8 cellular contexts compared by ENCODE assay signal in the genomic region with DNA sequence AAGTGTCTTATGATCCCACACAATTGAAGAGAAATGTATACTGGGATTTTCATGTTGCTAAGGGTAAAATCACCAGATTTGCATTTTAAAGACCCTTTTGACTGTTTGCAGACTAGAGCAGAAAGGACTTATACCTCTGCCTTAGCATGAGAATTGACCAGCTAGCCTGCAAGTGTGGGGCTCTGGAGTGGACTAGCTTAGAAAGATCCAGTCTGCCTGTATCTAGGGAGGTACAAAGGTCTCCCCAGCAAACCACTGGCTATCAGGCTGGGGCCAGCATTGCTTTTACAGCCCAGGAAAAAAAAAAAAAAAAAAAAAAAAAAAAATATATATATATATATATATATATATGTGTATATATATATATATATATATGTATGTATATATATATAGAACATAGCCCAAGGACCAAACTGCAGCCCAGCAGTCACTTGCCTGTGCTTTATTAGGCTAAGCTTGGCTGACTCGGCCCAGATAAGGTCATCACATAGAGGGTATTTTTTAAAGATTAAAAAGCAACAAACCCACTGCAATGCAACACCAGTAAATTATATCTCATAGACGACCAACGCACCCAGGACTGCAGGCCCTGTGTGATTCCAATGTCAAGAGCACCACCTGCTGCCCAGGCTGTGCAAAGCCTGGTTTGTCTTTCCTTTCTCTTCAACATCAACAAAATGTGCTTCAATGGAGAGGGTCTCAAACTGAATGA.
A peak's percentile ranks its signal among the peaks of the same experiment; 100 is the strongest.
DNase-seq lines count a peak whose midpoint lies in the region; FAIRE-seq and TF ChIP-seq lines count a peak whose summit lies in the region.

No MANE protein-coding gene starts in this region.

- 6% methylated on average over 3 of the region's 3 CpGs for WGBS in smooth muscle cell (ENCODE audit: low lambda C conversion rate)

- no peaks in the 10 kb centered on the region for H4K20me1 ChIP-seq in Karpas-422 (ENCODE audit: insufficient read depth, low read depth, low read length)
- no peaks in the 10 kb centered on the region for H4K20me1 ChIP-seq in smooth muscle cell (ENCODE audit: low read depth)

- H3K27me3 ChIP-seq in Karpas-422 (ENCODE audit: low read length), result no peaks in the 10 kb centered on the region
- H3K27me3 ChIP-seq in ascending aorta, result no peaks in the 10 kb centered on the region
- no peaks in the 10 kb centered on the region for H3K27me3 ChIP-seq in smooth muscle cell (ENCODE audit: low read depth)

- H3K27ac ChIP-seq in Karpas-422 (ENCODE audit: low read length), result no peak overlapping the region
- H3K27ac ChIP-seq in ascending aorta, result no peak overlapping the region
- H3K27ac ChIP-seq in smooth muscle cell (ENCODE audit: low read depth), result no peak overlapping the region

- peak; percentile 59 for DNase-seq in activated CD4-positive, alpha-beta T cell treated with anti-CD3 and anti-CD28 coated beads for 48 hours
- DNase-seq in activated CD4-positive, alpha-beta T cell treated with anti-CD3 and anti-CD28 coated beads for 4 hours, result no peak
- DNase-seq in H54 (ENCODE audit: insufficient read length, low spot score) (no peak), Karpas-422 (peak; percentile 86), OCI-M1 (lab: John Stamatoyannopoulos, UW) (peak; percentile 85), ascending aorta (ENCODE audit: low spot score in 2 of 2) (peak in 1 of 2 donors; percentile 69), hippocampal formation (lab: John Stamatoyannopoulos, UW) (peak; percentile 40 to 58), smooth muscle cell (lab: John Stamatoyannopoulos, UW; ENCODE audit: unreplicated experiment) (no peak)

- H3K4me1 ChIP-seq in Karpas-422 (ENCODE audit: low read length) (peaks cover 10% of the 10 kb centered on the region), ascending aorta (no peaks in the 10 kb centered on the region), smooth muscle cell (ENCODE audit: low read depth) (no peaks in the 10 kb centered on the region)

- no peak overlapping the region for H2AFZ ChIP-seq in Karpas-422 (ENCODE audit: low read length)
- H2AFZ ChIP-seq in smooth muscle cell (ENCODE audit: low read depth), result no peak overlapping the region

- no peaks in the 10 kb centered on the region for H3K9me2 ChIP-seq in Karpas-422 (replicated peaks; ENCODE audit: insufficient read depth, low read length)

- H3K79me2 ChIP-seq in Karpas-422 (ENCODE audit: low read length), result no peaks in the 10 kb centered on the region
- H3K79me2 ChIP-seq in smooth muscle cell (ENCODE audit: low read depth), result no peaks in the 10 kb centered on the region

- H3K9ac ChIP-seq in Karpas-422 (ENCODE audit: low read length) (no peak overlapping the region), smooth muscle cell (ENCODE audit: low read depth) (no peak overlapping the region)

- TF ChIP-seq POLR2A in H54 (IDR thresholded peaks at IDR 0.05; ENCODE audit: low read depth, low read length), result no peak

- H3K4me2 ChIP-seq in Karpas-422 (ENCODE audit: low read depth, low read length, poor library complexity, severe bottlenecking) (no peak overlapping the region), smooth muscle cell (no peak overlapping the region)

- H3K4me3 ChIP-seq in Karpas-422 (ENCODE audit: low read length) (no peak overlapping the region), ascending aorta (no peak overlapping the region), smooth muscle cell (no peak overlapping the region)

- H3K9me3 ChIP-seq in Karpas-422 (ENCODE audit: low read length), result no peaks in the 10 kb centered on the region
- H3K9me3 ChIP-seq in ascending aorta, result no peaks in the 10 kb centered on the region
- no peaks in the 10 kb centered on the region for H3K9me3 ChIP-seq in smooth muscle cell (replicated peaks; ENCODE audit: low read depth)

- H3F3A ChIP-seq in smooth muscle cell (ENCODE audit: low read depth), result no peaks in the 10 kb centered on the region

- FAIRE-seq in H54 (lab: Jason Lieb, UNC), result peak; percentile 62

- peak; percentile 58 to 89 (median 72) for TF ChIP-seq CTCF in ascending aorta (IDR thresholded peaks at IDR 0.05)
- peak; percentile 97 for TF ChIP-seq CTCF in smooth muscle cell (IDR thresholded peaks at IDR 0.05; ENCODE audit: borderline replicate concordance, insufficient read depth, poor library complexity, severe bottlenecking)

- H3K36me3 ChIP-seq in Karpas-422 (ENCODE audit: insufficient read depth, low read length) (no peaks in the 10 kb centered on the region), ascending aorta (no peaks in the 10 kb centered on the region), smooth muscle cell (ENCODE audit: low read depth) (no peaks in the 10 kb centered on the region)

- intact Hi-C loops in ascending aorta (cut with DNase I), result loop anchor here (1.0 kb wide), 1 partner anchor 734 kb away; no protein-coding TSS in a partner anchor

Comparison
In these comparisons a context has a peak if more than half of its experiments do, and no peak if none do; other contexts are left out.
1. DNase-seq: peak in activated CD4-positive, alpha-beta T cell treated with anti-CD3 and anti-CD28 coated beads for 48 hours (single experiment), Karpas-422 (single experiment), OCI-M1 (single experiment) and hippocampal formation (2 of 2); none in activated CD4-positive, alpha-beta T cell treated with anti-CD3 and anti-CD28 coated beads for 4 hours (0 of 2), H54 (single experiment) and smooth muscle cell (single experiment).